ENCODE assay signal across 1 cellular context in genomic region chr1:59266927-59267293, GRCh38.
TF ChIP-seq lines count a peak whose summit lies in the region.

No MANE protein-coding gene starts in this region.

TF ChIP-seq in GM12878, 131 proteins besides CTCF, POLR2A, EP300 and RAD21 (continued from another document):
- TF ChIP-seq, protein P1, sequence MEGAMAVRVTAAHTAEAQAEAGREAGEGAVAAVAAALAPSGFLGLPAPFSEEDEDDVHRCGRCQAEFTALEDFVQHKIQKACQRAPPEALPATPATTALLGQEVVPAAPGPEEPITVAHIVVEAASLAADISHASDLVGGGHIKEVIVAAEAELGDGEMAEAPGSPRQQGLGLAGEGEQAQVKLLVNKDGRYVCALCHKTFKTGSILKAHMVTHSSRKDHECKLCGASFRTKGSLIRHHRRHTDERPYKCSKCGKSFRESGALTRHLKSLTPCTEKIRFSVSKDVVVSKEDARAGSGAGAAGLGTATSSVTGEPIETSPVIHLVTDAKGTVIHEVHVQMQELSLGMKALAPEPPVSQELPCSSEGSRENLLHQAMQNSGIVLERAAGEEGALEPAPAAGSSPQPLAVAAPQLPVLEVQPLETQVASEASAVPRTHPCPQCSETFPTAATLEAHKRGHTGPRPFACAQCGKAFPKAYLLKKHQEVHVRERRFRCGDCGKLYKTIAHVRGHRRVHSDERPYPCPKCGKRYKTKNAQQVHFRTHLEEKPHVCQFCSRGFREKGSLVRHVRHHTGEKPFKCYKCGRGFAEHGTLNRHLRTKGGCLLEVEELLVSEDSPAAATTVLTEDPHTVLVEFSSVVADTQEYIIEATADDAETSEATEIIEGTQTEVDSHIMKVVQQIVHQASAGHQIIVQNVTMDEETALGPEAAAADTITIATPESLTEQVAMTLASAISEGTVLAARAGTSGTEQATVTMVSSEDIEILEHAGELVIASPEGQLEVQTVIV (IDR thresholded peaks at IDR 0.05; ENCODE audit: borderline replicate concordance, partially characterized antibody) = no peak
- TF ChIP-seq NRF1 (conservative IDR thresholded peaks at IDR 0.05; ENCODE audit: low read depth, low read length) = no peak
